ENCODE assay signal across 3 cellular contexts in the genomic region with DNA sequence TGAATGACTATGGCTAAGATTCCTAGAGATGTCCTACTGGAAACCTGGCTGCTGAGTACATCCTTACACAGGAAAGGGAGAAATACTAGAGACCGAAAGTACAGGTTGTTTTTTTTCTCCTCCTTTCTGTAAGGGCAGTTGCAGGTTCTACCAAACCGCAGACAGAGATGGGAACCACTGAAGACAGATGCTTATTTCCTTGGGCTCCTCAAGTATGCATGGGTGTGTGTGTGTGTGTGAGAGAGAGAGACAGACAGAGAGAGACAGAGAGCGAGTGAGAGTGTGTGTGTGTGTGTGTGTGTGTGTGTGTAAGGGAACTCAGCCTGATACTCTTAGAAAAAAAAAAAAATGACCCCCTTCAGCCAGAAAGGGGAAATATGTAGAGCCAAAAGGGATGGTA.
TF ChIP-seq lines count a peak whose summit lies in the region.

No MANE protein-coding gene starts in this region.

TF ChIP-seq in GM23338, 12 proteins besides CTCF, POLR2A, EP300 and RAD21 (continues in another document):
- TF ChIP-seq CREB1 (CRISPR knock-in tag; IDR thresholded peaks at IDR 0.05; ENCODE audit: low read depth) (no peak), REST (IDR thresholded peaks at IDR 0.05; ENCODE audit: unreplicated experiment) (no peak), ZNF331 (CRISPR knock-in tag; IDR thresholded peaks at IDR 0.05; ENCODE audit: low read depth) (no peak), ZNF114 (CRISPR knock-in tag; IDR thresholded peaks at IDR 0.05) (no peak), POLR2AphosphoS5 (IDR thresholded peaks at IDR 0.05; ENCODE audit: low read depth) (no peak), ETS1 (IDR thresholded peaks at IDR 0.05) (no peak)

TF ChIP-seq in IMR-90, 13 proteins besides CTCF, POLR2A, EP300 and RAD21:
- no peak for TF ChIP-seq RCOR1 (IDR thresholded peaks at IDR 0.05; ENCODE audit: insufficient replicate concordance, low read length)
- TF ChIP-seq MXI1 (IDR thresholded peaks at IDR 0.05; ENCODE audit: borderline replicate concordance, low read depth, low read length), result no peak
- no peak for TF ChIP-seq SMC3 (IDR thresholded peaks at IDR 0.05; ENCODE audit: low read depth, low read length)
- no peak for TF ChIP-seq CEBPB (IDR thresholded peaks at IDR 0.05; ENCODE audit: low read depth, low read length)
- TF ChIP-seq FOS (IDR thresholded peaks at IDR 0.05; ENCODE audit: low read depth, low read length), result no peak
- no peak for TF ChIP-seq MAZ (IDR thresholded peaks at IDR 0.05; ENCODE audit: borderline replicate concordance, low read depth, low read length)
- TF ChIP-seq MAFK (IDR thresholded peaks at IDR 0.05; ENCODE audit: low read depth, low read length), result no peak
- TF ChIP-seq RFX5 (IDR thresholded peaks at IDR 0.05; ENCODE audit: low read depth, low read length), result no peak
- no peak for TF ChIP-seq CHD1 (IDR thresholded peaks at IDR 0.05; ENCODE audit: low read depth, low read length)
- TF ChIP-seq USF2 (IDR thresholded peaks at IDR 0.05; ENCODE audit: low read depth, low read length), result no peak
- TF ChIP-seq BHLHE40 (IDR thresholded peaks at IDR 0.05; ENCODE audit: low read depth, low read length), result no peak
- TF ChIP-seq, protein P1, sequence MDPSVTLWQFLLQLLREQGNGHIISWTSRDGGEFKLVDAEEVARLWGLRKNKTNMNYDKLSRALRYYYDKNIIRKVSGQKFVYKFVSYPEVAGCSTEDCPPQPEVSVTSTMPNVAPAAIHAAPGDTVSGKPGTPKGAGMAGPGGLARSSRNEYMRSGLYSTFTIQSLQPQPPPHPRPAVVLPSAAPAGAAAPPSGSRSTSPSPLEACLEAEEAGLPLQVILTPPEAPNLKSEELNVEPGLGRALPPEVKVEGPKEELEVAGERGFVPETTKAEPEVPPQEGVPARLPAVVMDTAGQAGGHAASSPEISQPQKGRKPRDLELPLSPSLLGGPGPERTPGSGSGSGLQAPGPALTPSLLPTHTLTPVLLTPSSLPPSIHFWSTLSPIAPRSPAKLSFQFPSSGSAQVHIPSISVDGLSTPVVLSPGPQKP (IDR thresholded peaks at IDR 0.05; ENCODE audit: borderline replicate concordance, low read depth, low read length), result no peak
- no peak for TF ChIP-seq NFE2L2 (IDR thresholded peaks at IDR 0.05; ENCODE audit: low read depth, low read length)

TF ChIP-seq in GM12891, 5 proteins besides CTCF, POLR2A, EP300 and RAD21:
- TF ChIP-seq PAX5 (IDR thresholded peaks at IDR 0.05; ENCODE audit: insufficient read depth, low read length, severe bottlenecking) (no peak), POLR2AphosphoS5 (IDR thresholded peaks at IDR 0.05; ENCODE audit: low read depth, low read length) (no peak), POU2F2 (IDR thresholded peaks at IDR 0.05; ENCODE audit: low read depth, low read length) (no peak), SPI1 (IDR thresholded peaks at IDR 0.05; ENCODE audit: low read depth, low read length) (no peak), TAF1 (IDR thresholded peaks at IDR 0.05; ENCODE audit: low read depth, low read length) (no peak)
